ENCODE assay signal across 8 cellular contexts in the genomic region with DNA sequence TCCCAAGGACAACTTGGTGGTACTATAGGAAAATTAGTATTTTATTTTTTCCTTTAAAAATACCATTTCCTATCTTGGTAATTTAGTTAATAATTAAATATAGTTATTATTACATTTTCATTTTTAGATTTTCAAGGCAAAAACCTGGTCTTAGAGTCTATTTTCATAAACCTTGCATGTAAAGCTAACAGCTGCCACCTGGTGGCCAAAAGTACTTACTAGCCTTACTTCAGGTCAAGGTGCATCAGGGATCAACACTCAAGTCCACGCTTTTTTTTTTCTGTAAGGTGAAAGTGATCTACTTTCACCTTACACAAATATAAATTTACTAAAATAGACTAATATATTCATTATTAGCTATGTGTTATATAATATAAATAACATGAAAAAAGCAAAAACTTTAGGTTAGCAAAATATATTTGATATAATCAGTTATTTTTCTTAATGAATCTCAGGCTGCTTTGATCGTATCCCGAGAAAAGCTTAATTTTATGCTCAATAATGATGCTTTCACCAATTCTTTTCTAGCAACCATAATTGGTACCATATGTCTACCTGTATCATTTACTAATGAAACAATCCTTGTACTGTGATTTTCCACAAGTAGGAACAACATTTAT.
A peak's percentile ranks its signal among the peaks of the same experiment; 100 is the strongest.
DNase-seq lines count a peak whose midpoint lies in the region; ATAC-seq, FAIRE-seq and TF ChIP-seq lines count a peak whose summit lies in the region.

No MANE protein-coding gene starts in this region.

- POLR2A ChIA-PET in activated CD8-positive, alpha-beta T cell treated with anti-CD3 and anti-CD28 coated beads, Interleukin-2, amount 10 ng/mL, durations not matched to agents 7 days and 5 days (lab: Charles Lee) = interaction anchor here (2.7 kb wide), 1 partner anchor 63 kb away, joined by 12 read pairs; a partner anchor contains a TSS
- POLR2A ChIA-PET in H1 (lab: Charles Lee; ENCODE audit: partially characterized antibody) = interaction anchor here (0.6 to 3.2 kb wide), 2 partner anchors 50 to 63 kb away, joined by 3 to 17 read pairs; a partner anchor contains a TSS

- no peak overlapping the region for H3K4me3 Mint-ChIP-seq in activated CD8-positive, alpha-beta T cell treated with anti-CD3 and anti-CD28 coated beads, Interleukin-2, amount 10 ng/mL, durations not matched to agents 7 days and 5 days
- no peak overlapping the region for H3K4me3 Mint-ChIP-seq in mesothelial cell of epicardium

- peaks cover 0 to 4% (median 1%) of the 10 kb centered on the region in 4 experiments; a peak in 2 of 8 replicates for H3K36me3 ChIP-seq in H1 (ENCODE audit: control insufficient read depth in 2 of 4, insufficient read depth in 4 of 4, low read length in 3 of 4)

- TF ChIP-seq POLR2A in H1 (IDR thresholded peaks at IDR 0.05; ENCODE audit: control extremely low read depth in 1 of 2, low read depth in 2 of 2, low read length in 2 of 2) = no peak

- H3K23me2 ChIP-seq in H1 (ENCODE audit: low read depth, low read length) = no peaks in the 10 kb centered on the region

- no peak overlapping the region for H3K4me3 ChIP-seq in H1 (ENCODE audit: extremely low read depth in 1 of 4, insufficient read depth in 2 of 4, low read depth in 3 of 4, low read length in 4 of 4)

- no peak overlapping the region for H2BK5ac ChIP-seq in H1 (ENCODE audit: low read depth, low read length)

- no peaks in the 10 kb centered on the region for H3K79me1 ChIP-seq in H1 (ENCODE audit: low read depth, low read length)

- H3K36me3 Mint-ChIP-seq in activated CD8-positive, alpha-beta T cell treated with anti-CD3 and anti-CD28 coated beads, Interleukin-2, amount 10 ng/mL, durations not matched to agents 7 days and 5 days (ENCODE audit: low read depth) = peaks cover 11% of the 10 kb centered on the region
- peaks cover 5% of the 10 kb centered on the region for H3K36me3 Mint-ChIP-seq in mesothelial cell of epicardium

- H3K79me2 ChIP-seq in H1 (ENCODE audit: control insufficient read depth in 1 of 2, insufficient read depth in 2 of 2, low read length in 2 of 2) = no peaks in the 10 kb centered on the region

- no peak overlapping the region for H3K9ac ChIP-seq in H1 (replicated peaks in 1 of 4; ENCODE audit: extremely low read depth in 1 of 4, low read depth in 3 of 4, low read length in 3 of 4)

- H3K4me1 ChIP-seq in H1 (replicated peaks in 1 of 4; ENCODE audit: control insufficient read depth in 3 of 4, insufficient read depth in 4 of 4, low read length in 3 of 4) = no peaks in the 10 kb centered on the region

- no peak for TF ChIP-seq EP300 in H1 (IDR thresholded peaks at IDR 0.05; ENCODE audit: borderline replicate concordance in 1 of 2, low read depth in 2 of 2, low read length in 2 of 2)

- peak; percentile 78 for FAIRE-seq in H1 (lab: Jason Lieb, UNC)

- no peaks in the 10 kb centered on the region for H3K9me3 Mint-ChIP-seq in activated CD8-positive, alpha-beta T cell treated with anti-CD3 and anti-CD28 coated beads, Interleukin-2, amount 10 ng/mL, durations not matched to agents 7 days and 5 days (ENCODE audit: insufficient read depth)
- no peaks in the 10 kb centered on the region for H3K9me3 Mint-ChIP-seq in mesothelial cell of epicardium

- no peaks in the 10 kb centered on the region for H3K4me1 Mint-ChIP-seq in activated CD8-positive, alpha-beta T cell treated with anti-CD3 and anti-CD28 coated beads, Interleukin-2, amount 10 ng/mL, durations not matched to agents 7 days and 5 days (ENCODE audit: low read depth)
- no peaks in the 10 kb centered on the region for H3K4me1 Mint-ChIP-seq in mesothelial cell of epicardium

- H2BK12ac ChIP-seq in H1 (ENCODE audit: low read depth, low read length) = no peak overlapping the region

- no peak overlapping the region for H3K14ac ChIP-seq in H1 (ENCODE audit: insufficient read length)

- H2AFZ ChIP-seq in H1 (ENCODE audit: low read length) = no peak overlapping the region

- no peak overlapping the region for H3K56ac ChIP-seq in H1 (replicated peaks; ENCODE audit: insufficient read length, low read depth, low read length)

- ATAC-seq in HG03460 (IDR thresholded peaks at IDR 0.05; ENCODE audit: unreplicated experiment) (peak; percentile 65), HG02840 (IDR thresholded peaks at IDR 0.05; ENCODE audit: low FRiP score, unreplicated experiment) (no peak)
- ATAC-seq in activated CD8-positive, alpha-beta T cell treated with anti-CD3 and anti-CD28 coated beads, Interleukin-2, amount 10 ng/mL, durations not matched to agents 7 days and 5 days = peak; percentile 53

- no peak overlapping the region for H2BK120ac ChIP-seq in H1 (replicated peaks; ENCODE audit: low read depth, low read length)

- DNase-seq in NCI-H774 (lab: John Stamatoyannopoulos, UW) (peak; percentile 34), H1 (ENCODE audit: low read depth in 1 of 2, low spot score in 2 of 2) (peak in 1 of 2 experiments; percentile 59), mesothelial cell of epicardium (ENCODE audit: low spot score in 2 of 2, unreplicated experiment in 2 of 2) (peak; percentile 33 to 58)
- peak; percentile 82 for DNase-seq in activated CD8-positive, alpha-beta T cell treated with anti-CD3 and anti-CD28 coated beads, Interleukin-2, amount 10 ng/mL, durations not matched to agents 7 days and 5 days
- DNase-seq in stimulated activated CD8-positive, alpha-beta memory T cell treated with anti-CD3 and anti-CD28 coated beads, Interleukin-2, amount 100 ng/mL, for 1 hour (ENCODE audit: low read depth in 2 of 2) = peak; percentile 18 to 42

- no peaks in the 10 kb centered on the region for H3K27me3 Mint-ChIP-seq in activated CD8-positive, alpha-beta T cell treated with anti-CD3 and anti-CD28 coated beads, Interleukin-2, amount 10 ng/mL, durations not matched to agents 7 days and 5 days (ENCODE audit: low read depth)
- no peaks in the 10 kb centered on the region for H3K27me3 Mint-ChIP-seq in mesothelial cell of epicardium (ENCODE audit: low read depth)

- H3K27ac Mint-ChIP-seq in activated CD8-positive, alpha-beta T cell treated with anti-CD3 and anti-CD28 coated beads, Interleukin-2, amount 10 ng/mL, durations not matched to agents 7 days and 5 days = no peak overlapping the region
- no peak overlapping the region for H3K27ac Mint-ChIP-seq in mesothelial cell of epicardium

- no peak overlapping the region for H2AK5ac ChIP-seq in H1 (ENCODE audit: low read depth, low read length)

- no peak overlapping the region for H4K91ac ChIP-seq in H1 (replicated peaks; ENCODE audit: insufficient read length, low read length)

- peak; percentile 52; the same call in 1 of the 2 replicates for TF ChIP-seq CTCF in GM12874 (IDR thresholded peaks at IDR 0.05; ENCODE audit: insufficient read depth, low read depth, low read length)
- peak in 2 of 3 experiments; percentile 63 to 74; a peak in 3 of 4 replicates for TF ChIP-seq CTCF in H1 (IDR thresholded peaks at IDR 0.05; ENCODE audit: control extremely low read depth in 1 of 3, insufficient read depth in 1 of 3, low read depth in 1 of 3, low read length in 3 of 3)
- peak; percentile 80 for TF ChIP-seq CTCF in mesothelial cell of epicardium (IDR thresholded peaks at IDR 0.05; ENCODE audit: unreplicated experiment)

- H4K20me1 ChIP-seq in H1 (replicated peaks in 1 of 2; ENCODE audit: control insufficient read depth in 1 of 2, insufficient read depth in 2 of 2, low read length in 2 of 2) = no peaks in the 10 kb centered on the region

- no peak overlapping the region for H3K27ac ChIP-seq in H1 (ENCODE audit: low read depth, low read length)

- H3K23ac ChIP-seq in H1 (ENCODE audit: insufficient read length) = no peak overlapping the region

- no peak overlapping the region for H3K4ac ChIP-seq in H1 (replicated peaks; ENCODE audit: insufficient read length, low read depth, low read length)

- no peak overlapping the region for H4K5ac ChIP-seq in H1 (ENCODE audit: insufficient read length, low read depth, low read length)

- no peak overlapping the region for H2BK15ac ChIP-seq in H1 (ENCODE audit: low read length)

- H2BK20ac ChIP-seq in H1 (ENCODE audit: low read length) = no peak overlapping the region

- H4K8ac ChIP-seq in H1 (ENCODE audit: extremely low read depth, insufficient read depth, low read length) = no peak overlapping the region

- H3K27me3 ChIP-seq in H1 (replicated peaks in 1 of 4; ENCODE audit: control insufficient read depth in 3 of 4, extremely low read depth in 1 of 4, insufficient read depth in 3 of 4, low read length in 3 of 4) = no peaks in the 10 kb centered on the region

- H3K18ac ChIP-seq in H1 (ENCODE audit: extremely low read depth, low read length) = no peak overlapping the region

- CTCF ChIA-PET in activated CD8-positive, alpha-beta T cell treated with anti-CD3 and anti-CD28 coated beads, Interleukin-2, amount 10 ng/mL, durations not matched to agents 7 days and 5 days (lab: Charles Lee) = interaction anchor here (0.7 to 3.2 kb wide), 21 partner anchors 9 to 518 kb away, joined by 3 to 38 read pairs (median 6); a partner anchor contains a TSS
- CTCF ChIA-PET in H1 (lab: Charles Lee; ENCODE audit: partially characterized antibody) = interaction anchor here (0.9 to 4.1 kb wide), 29 partner anchors 9 to 717 kb away, joined by 3 to 27 read pairs (median 4); a partner anchor contains a TSS

- no peak overlapping the region for H3K4me2 ChIP-seq in H1 (ENCODE audit: insufficient read depth in 1 of 2, low read depth in 2 of 2, low read length in 2 of 2)

- TF ChIP-seq RAD21 in H1 (IDR thresholded peaks at IDR 0.05 in 1 of 2, conservative IDR thresholded peaks at IDR 0.05 in 1 of 2; ENCODE audit: low read depth in 2 of 2, low read length in 2 of 2) = peak; percentile 57 to 70

- H3K9me3 ChIP-seq in H1 (ENCODE audit: insufficient read depth in 2 of 2, low read depth in 1 of 2, low read length in 1 of 2) = no peaks in the 10 kb centered on the region

- 89% methylated on average over 3 of the region's 3 CpGs; no CpG with 5 or more reads in 1 of the 2 experiments for WGBS in H1 (ENCODE audit: extremely low coverage in 1 of 2, insufficient coverage in 1 of 2, insufficient read length in 1 of 2, insufficient replicate concordance in 2 of 2, low coverage in 1 of 2, low lambda C conversion rate in 2 of 2, missing lambda C conversion rate in 1 of 2), 2 experiments

TF ChIP-seq in H1, 55 proteins besides CTCF, POLR2A, EP300 and RAD21:
- no peak for TF ChIP-seq MAFK (IDR thresholded peaks at IDR 0.05; ENCODE audit: low read depth, low read length)
TF ChIP-seq in H1: peak in this region for 0.
